In genomic region chr18:57542126-57542525, GRCh38 we compare ENCODE assay signal across 16 cellular contexts. TPM values are rescaled to one million over a fixed set of nuclear protein-coding genes. Genes with fewer than 3 reads are reported as not detected.
A peak's percentile ranks its signal among the peaks of the same experiment; 100 is the strongest.
DNase-seq lines count a peak whose midpoint lies in the region; ATAC-seq, FAIRE-seq and TF ChIP-seq lines count a peak whose summit lies in the region.
"Had no signal": no experiment of that assay in that cellular context is flagged by ENCODE, and none has a peak within 500 bp of the region (broad histone marks: within the 10 kb centered on the region; RNA-seq: fewer than 3 reads in every experiment).

No MANE protein-coding gene starts in this region.

- no peak for TF ChIP-seq POLR2A in HepG2 (IDR thresholded peaks at IDR 0.05; ENCODE audit: insufficient read depth in 1 of 2, low read depth in 2 of 2, low read length in 2 of 2)

- no peak overlapping the region for H3K4me2 ChIP-seq in skeletal muscle satellite cell (ENCODE audit: low read length)
- no peak overlapping the region for H3K4me2 ChIP-seq in HepG2 (ENCODE audit: low read depth, low read length)
- H3K4me2 ChIP-seq in PC-9: no peak overlapping the region

- no peak overlapping the region for H3K4me3 ChIP-seq in RWPE2 (ENCODE audit: severe bottlenecking)
- H3K4me3 ChIP-seq in fibroblast of pulmonary artery (replicated peaks; ENCODE audit: low read depth, low read length): no peak overlapping the region
- no peak overlapping the region for H3K4me3 ChIP-seq in skeletal muscle satellite cell (ENCODE audit: low read length)
- no peak overlapping the region for H3K4me3 ChIP-seq in HepG2 (replicated peaks in 1 of 3; ENCODE audit: insufficient read depth in 1 of 3, low read depth in 2 of 3, low read length in 3 of 3)
- no peak overlapping the region for H3K4me3 ChIP-seq in PC-9
- H3K4me3 ChIP-seq: heart right ventricle, pancreas, spleen had no signal

- H3K9ac ChIP-seq in skeletal muscle satellite cell (ENCODE audit: low read depth, low read length) (peak overlapping the region; percentile 29), HepG2 (ENCODE audit: insufficient read depth, low read depth, low read length) (no peak overlapping the region)

- H3K4me1 ChIP-seq in RWPE2 (ENCODE audit: insufficient read depth, poor library complexity, severe bottlenecking) (no peaks in the 10 kb centered on the region), skeletal muscle satellite cell (ENCODE audit: control insufficient read depth, insufficient read depth, low read length) (peaks cover 16% of the 10 kb centered on the region), HepG2 (ENCODE audit: insufficient read depth, low read length) (no peaks in the 10 kb centered on the region), PC-9 (replicated peaks; ENCODE audit: insufficient read depth) (no peaks in the 10 kb centered on the region)
- H3K4me1 ChIP-seq: pancreas had no signal

- in situ Hi-C loops in HepG2 (cut with HindIII; ENCODE audit: extremely low pct_ligation_motif_present, low pct_unique_long_range_greater_than_20kb): no loop called here

- BruUV-seq in HepG2 (replicated peaks; lab: Mats Ljungman, UMichigan) (no TSS peak), PC-9 (replicated peaks; lab: Mats Ljungman, UMichigan) (no TSS peak)

- H3K36me3 ChIP-seq in RWPE2 (ENCODE audit: low read depth) (no peaks in the 10 kb centered on the region), skeletal muscle satellite cell (ENCODE audit: insufficient read depth, low read length) (no peaks in the 10 kb centered on the region), HepG2 (replicated peaks in 1 of 2; ENCODE audit: control insufficient read depth in 1 of 2, insufficient read depth in 2 of 2, low read length in 2 of 2) (no peaks in the 10 kb centered on the region), PC-9 (ENCODE audit: low read depth) (no peaks in the 10 kb centered on the region)
- H3K36me3 ChIP-seq: heart right ventricle, pancreas, spleen had no signal

- no peaks in the 10 kb centered on the region for H3K79me2 ChIP-seq in HepG2 (ENCODE audit: insufficient read depth, low read length)
- H3K79me2 ChIP-seq in PC-9 (ENCODE audit: low read depth): no peaks in the 10 kb centered on the region

- POLR2A ChIA-PET in HepG2 (lab: Yijun Ruan, JAX) (no interaction called here), PC-9 (lab: Charles Lee; ENCODE audit: unreplicated experiment) (interaction anchor here (0.7 kb wide), 1 partner anchor 393 kb away, joined by 3 read pairs; no protein-coding TSS in a partner anchor)

- H3K27ac ChIP-seq in RWPE2 (ENCODE audit: poor library complexity, severe bottlenecking) (no peak overlapping the region), HepG2 (ENCODE audit: extremely low read length, insufficient read depth, low read length) (no peak overlapping the region), PC-9 (no peak overlapping the region)
- H3K27ac ChIP-seq: heart right ventricle, pancreas, spleen had no signal

- H2AFZ ChIP-seq in HepG2 (ENCODE audit: low read length): no peak overlapping the region
- H2AFZ ChIP-seq in PC-9: no peak overlapping the region

- DNase-seq in GM04504 (ENCODE audit: low read depth) (peak; percentile 42), RWPE2 (ENCODE audit: low spot score) (no peak), fibroblast of pulmonary artery (ENCODE audit: low read depth) (peak; percentile 10), HepG2 (ENCODE audit: low spot score) (no peak), SIG-M5 (lab: John Stamatoyannopoulos, UW) (no peak), PC-9 (no peak)
- DNase-seq: activated CD4-positive, alpha-beta T cell treated with anti-CD3 and anti-CD28 coated beads for 1 hour; activated CD8-positive, alpha-beta memory T cell treated with anti-CD3 and anti-CD28 coated beads, Interleukin-2, amount 50 U/mL, for 48 hours; activated naive CD4-positive, alpha-beta T cell treated with anti-CD3 and anti-CD28 coated beads, Interleukin-2, amount 50 U/mL, for 16 hours; central memory CD4-positive, alpha-beta T cell; heart right ventricle; left colon; pancreas; spleen had no signal

- no peak for FAIRE-seq in HepG2 (lab: Jason Lieb, UNC)
- FAIRE-seq: pancreas had no signal

- WGBS in HepG2 (ENCODE audit: low lambda C conversion rate): 11% methylated on average over 4 of the region's 4 CpGs

- no peaks in the 10 kb centered on the region for H3K9me3 ChIP-seq in RWPE2 (ENCODE audit: severe bottlenecking)
- H3K9me3 ChIP-seq in skeletal muscle satellite cell (replicated peaks; ENCODE audit: low read length): no peaks in the 10 kb centered on the region
- no peaks in the 10 kb centered on the region for H3K9me3 ChIP-seq in HepG2 (ENCODE audit: low read length)
- H3K9me3 ChIP-seq in PC-9 (ENCODE audit: insufficient read depth, low read depth): no peaks in the 10 kb centered on the region
- H3K9me3 ChIP-seq: heart right ventricle, pancreas, spleen had no signal

- intact Hi-C loops in HepG2 (cut with micrococcal nuclease; ENCODE audit: unreplicated experiment): no loop called here
- intact Hi-C loops in PC-9 (cut with micrococcal nuclease; ENCODE audit: unreplicated experiment): no loop called here

- ATAC-seq in RWPE2 (ENCODE audit: low read depth) (peak; percentile 80), HepG2 (no peak)
- ATAC-seq: heart right ventricle, left colon, pancreas, Right ventricle myocardium inferior had no signal

- no peaks in the 10 kb centered on the region for H3K9me2 ChIP-seq in PC-9 (ENCODE audit: insufficient read depth)

- no peaks in the 10 kb centered on the region for H3F3A ChIP-seq in PC-9 (ENCODE audit: insufficient read depth, low read depth)

- TF ChIP-seq CTCF in RWPE2 (IDR thresholded peaks at IDR 0.05; ENCODE audit: poor library complexity, severe bottlenecking) (no peak), fibroblast of pulmonary artery (IDR thresholded peaks at IDR 0.05; ENCODE audit: low read length, missing control alignments) (no peak), HepG2 (CRISPR knock-in tag; IDR thresholded peaks at IDR 0.05) (no peak), PC-9 (conservative IDR thresholded peaks at IDR 0.05) (no peak)

- CTCF ChIA-PET in HepG2 (lab: Yijun Ruan, JAX; ENCODE audit: low intra/inter-chr PET ratio, low total read pairs): no interaction called here
- CTCF ChIA-PET in PC-9 (lab: Charles Lee): no interaction called here

- no peak for TF ChIP-seq RAD21 in HepG2 (CRISPR knock-in tag; IDR thresholded peaks at IDR 0.05)

- H4K20me1 ChIP-seq in HepG2 (ENCODE audit: insufficient read depth, low read length) (no peaks in the 10 kb centered on the region), PC-9 (ENCODE audit: insufficient read depth) (no peaks in the 10 kb centered on the region)

- no peaks in the 10 kb centered on the region for H3K27me3 ChIP-seq in RWPE2 (ENCODE audit: insufficient read depth, poor library complexity, severe bottlenecking)
- H3K27me3 ChIP-seq in skeletal muscle satellite cell (ENCODE audit: control insufficient read depth, insufficient read depth, low read length): no peaks in the 10 kb centered on the region
- peaks cover 2 to 14% of the 10 kb centered on the region in 2 experiments; a peak in 2 of 5 replicates for H3K27me3 ChIP-seq in HepG2 (ENCODE audit: control insufficient read depth in 1 of 2, insufficient read depth in 2 of 2, low read length in 2 of 2)
- H3K27me3 ChIP-seq in PC-9 (ENCODE audit: insufficient read depth, low read depth): no peaks in the 10 kb centered on the region
- H3K27me3 ChIP-seq: pancreas, spleen had no signal

- TF ChIP-seq EP300 in HepG2 (IDR thresholded peaks at IDR 0.05; ENCODE audit: low read depth in 2 of 2, low read length in 2 of 2): no peak
- no peak for TF ChIP-seq EP300 in HepG2 (CRISPR knock-in tag; IDR thresholded peaks at IDR 0.05; ENCODE audit: borderline replicate concordance)

TF ChIP-seq in HepG2, 621 proteins besides CTCF, POLR2A, EP300 and RAD21:
- TF ChIP-seq ZNF747 (CRISPR knock-in tag; IDR thresholded peaks at IDR 0.05; ENCODE audit: borderline replicate concordance) (no peak), NFYB (CRISPR knock-in tag; IDR thresholded peaks at IDR 0.05) (no peak), BATF2 (CRISPR knock-in tag; IDR thresholded peaks at IDR 0.05) (no peak), ZNF274 (CRISPR knock-in tag; IDR thresholded peaks at IDR 0.05) (no peak), MEIS2 (CRISPR knock-in tag; IDR thresholded peaks at IDR 0.05) (no peak), ZNF589 (CRISPR knock-in tag; conservative IDR thresholded peaks at IDR 0.05) (no peak)

RNA-seq across cellular contexts. Expression of gene FECH, which starts 44.4 kb away (rescaled TPM):
- 21.0 and 31.9 TPM in 2 replicates for total RNA-seq in skeletal muscle satellite cell (2012; rRNA removed)
- 21.9 and 29.1 TPM in 2 replicates for total RNA-seq in HepG2 (2016; rRNA removed; fragmentation: Illumina TruSeq; extraction: Trizol)
- 2.8 and 3.2 TPM in 2 replicates for total RNA-seq in HepG2 (2016; cell fraction: cytosol; rRNA removed; fragmentation: Illumina TruSeq; extraction: Trizol; ENCODE audit: low read depth)
- 23.3 and 28.6 TPM in 2 replicates for total RNA-seq in HepG2 (2016; cell fraction: insoluble cytoplasmic fraction; rRNA removed; fragmentation: Illumina TruSeq; extraction: Trizol)
- total RNA-seq in HepG2 (2016; cell fraction: membrane; rRNA removed; fragmentation: Illumina TruSeq; extraction: Trizol): 9.2 and 9.7 TPM in 2 replicates
- 10.9 and 11.0 TPM in 2 replicates for total RNA-seq in HepG2 (2016; cell fraction: nucleus; rRNA removed; fragmentation: Illumina TruSeq; extraction: Trizol)
- 14.7 and 16.4 TPM in 2 replicates for polyA plus RNA-seq in HepG2 (2011; rRNA removed)
- polyA plus RNA-seq in HepG2 (2011; cell fraction: cytosol; rRNA removed): 14.1 and 16.3 TPM in 2 replicates
- polyA plus RNA-seq in HepG2 (2011; cell fraction: nucleus; rRNA removed): 5.4 and 9.2 TPM in 2 replicates
- polyA plus RNA-seq in HepG2 (2012): 10.4 and 11.0 TPM in 2 replicates
- 2.7 and 3.8 TPM in 2 replicates for polyA plus RNA-seq in HepG2 (2016; cell fraction: cytosol; fragmentation: Illumina TruSeq; extraction: Trizol; ENCODE audit: low read depth)
- 26.1 and 27.9 TPM in 2 replicates for polyA plus RNA-seq in HepG2 (2016; cell fraction: insoluble cytoplasmic fraction; fragmentation: Illumina TruSeq; extraction: Trizol; ENCODE audit: low read depth)
- 7.3 and 7.4 TPM in 2 replicates for polyA plus RNA-seq in HepG2 (2016; cell fraction: membrane; fragmentation: Illumina TruSeq; extraction: Trizol; ENCODE audit: low read depth)
- 16.2 and 16.7 TPM in 2 replicates for polyA plus RNA-seq in HepG2 (2016; cell fraction: nucleus; fragmentation: Illumina TruSeq; extraction: Trizol; ENCODE audit: insufficient read depth, low read depth)
- 15.9 and 39.3 TPM in 2 replicates for polyA minus RNA-seq in HepG2 (2011; rRNA and poly(A)+ RNA removed; ENCODE audit: low replicate concordance)
- 12.3 and 14.0 TPM in 2 replicates for polyA minus RNA-seq in HepG2 (2011; cell fraction: cytosol; rRNA and poly(A)+ RNA removed)
- 8.2 and 9.6 TPM in 2 replicates for polyA minus RNA-seq in HepG2 (2011; cell fraction: nucleus; rRNA and poly(A)+ RNA removed)
- total RNA-seq in PC-9 (2021): 75.7 and 83.4 TPM in 2 replicates

Comparison
In these comparisons a context has a peak if more than half of its experiments do, and no peak if none do; other contexts are left out.
1. DNase-seq: peak in GM04504 (single experiment) and fibroblast of pulmonary artery (single experiment); none in RWPE2 (single experiment), HepG2 (single experiment), SIG-M5 (single experiment) and PC-9 (0 of 2).